16 cellular contexts compared by ENCODE assay signal in the genomic region with DNA sequence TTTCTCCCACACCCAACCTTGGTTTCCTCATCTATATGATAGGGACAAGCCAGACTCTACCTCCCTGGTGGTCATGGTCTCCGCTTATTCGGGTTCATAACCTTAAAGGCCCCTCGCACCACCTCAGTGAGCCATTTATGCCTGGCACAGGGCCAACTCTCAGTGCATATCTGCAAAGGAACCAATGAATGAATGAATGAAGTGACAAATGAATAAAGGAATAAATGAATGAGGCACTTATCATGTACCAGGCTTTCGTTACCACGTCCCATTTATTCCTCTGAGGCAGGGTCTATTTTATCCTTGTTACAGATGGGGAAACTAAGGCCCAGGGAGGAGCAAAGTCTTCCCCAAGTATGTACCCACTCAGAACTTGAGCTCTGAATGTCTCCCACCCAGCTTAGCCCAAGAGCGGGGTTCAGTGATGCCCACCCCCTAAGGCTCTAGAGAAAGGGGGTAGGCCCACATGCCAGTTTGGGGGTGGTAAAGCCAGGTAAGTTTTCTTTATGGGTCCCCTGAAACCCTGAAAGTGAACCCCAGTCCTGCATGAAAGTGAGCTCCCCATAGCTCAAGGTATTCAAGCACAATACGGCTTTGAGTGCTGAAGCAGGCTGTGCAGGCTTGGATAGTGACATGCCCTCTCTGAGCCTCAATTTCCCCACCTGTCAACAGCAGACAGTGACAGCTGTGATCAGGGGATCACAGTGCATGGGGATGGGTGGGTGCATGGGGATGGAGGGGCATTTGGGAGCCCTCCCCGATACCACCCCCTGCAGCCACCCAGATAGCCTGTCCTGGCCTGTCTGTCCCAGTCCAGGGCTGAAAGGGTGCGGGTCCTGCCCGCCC. TPM values are rescaled to one million over a fixed set of nuclear protein-coding genes. Genes with fewer than 3 reads are reported as not detected.
DNase-seq lines count a peak whose midpoint lies in the region; ATAC-seq and TF ChIP-seq lines count a peak whose summit lies in the region.
"Had no signal": no experiment of that assay in that cellular context is flagged by ENCODE, and none has a peak within 500 bp of the region (broad histone marks: within the 10 kb centered on the region; RNA-seq: fewer than 3 reads in every experiment).

No MANE protein-coding gene starts in this region.

- peaks cover 57% of the 10 kb centered on the region for H3K27me3 ChIP-seq in neural progenitor cell

- no peak overlapping the region for H2AFZ ChIP-seq in neural progenitor cell (replicated peaks)

- no peak for TF ChIP-seq CTCF in neural progenitor cell (IDR thresholded peaks at IDR 0.05)

- no peak overlapping the region for H3K4me2 ChIP-seq in neural progenitor cell

- no peaks in the 10 kb centered on the region for H3K9me3 Mint-ChIP-seq in activated CD8-positive, alpha-beta memory T cell treated with anti-CD3 and anti-CD28 coated beads, Interleukin-2, amount 10 ng/mL, durations not matched to agents 7 days and 5 days (ENCODE audit: low read depth)
- H3K9me3 Mint-ChIP-seq in activated naive CD8-positive, alpha-beta T cell (ENCODE audit: low read depth) = no peaks in the 10 kb centered on the region
- H3K9me3 Mint-ChIP-seq in neural progenitor cell = no peaks in the 10 kb centered on the region
- H3K9me3 Mint-ChIP-seq: activated B cell treated with CpG ODN at 0.5 μM for 24 hours had no signal

- H4K20me1 ChIP-seq in neural progenitor cell (ENCODE audit: low read depth) = no peaks in the 10 kb centered on the region

- peaks cover 22% of the 10 kb centered on the region for H3K4me1 Mint-ChIP-seq in activated CD8-positive, alpha-beta memory T cell treated with anti-CD3 and anti-CD28 coated beads, Interleukin-2, amount 10 ng/mL, durations not matched to agents 7 days and 5 days
- peaks cover 4% of the 10 kb centered on the region for H3K4me1 Mint-ChIP-seq in activated naive CD8-positive, alpha-beta T cell (ENCODE audit: low read depth)
- H3K4me1 Mint-ChIP-seq in neural progenitor cell = peaks cover 2% of the 10 kb centered on the region

- H3K27me3 Mint-ChIP-seq in activated CD8-positive, alpha-beta memory T cell treated with anti-CD3 and anti-CD28 coated beads, Interleukin-2, amount 10 ng/mL, durations not matched to agents 7 days and 5 days = peaks cover 2% of the 10 kb centered on the region
- H3K27me3 Mint-ChIP-seq in activated naive CD8-positive, alpha-beta T cell = no peaks in the 10 kb centered on the region
- peaks cover 19% of the 10 kb centered on the region for H3K27me3 Mint-ChIP-seq in neural progenitor cell (ENCODE audit: insufficient read depth, low read depth)

- no peaks in the 10 kb centered on the region for H3K36me3 ChIP-seq in ES-I3 (ENCODE audit: insufficient read depth, low read length)
- no peaks in the 10 kb centered on the region for H3K36me3 ChIP-seq in neural progenitor cell
- H3K36me3 ChIP-seq: uterus had no signal

- H3K79me2 ChIP-seq in neural progenitor cell (ENCODE audit: low read depth) = no peaks in the 10 kb centered on the region

- no peak for DNase-seq in activated CD8-positive, alpha-beta memory T cell treated with anti-CD3 and anti-CD28 coated beads, Interleukin-2, amount 10 ng/mL, durations not matched to agents 7 days and 5 days
- DNase-seq in activated CD8-positive, alpha-beta memory T cell treated with anti-CD3 and anti-CD28 coated beads, Interleukin-2, amount 50 U/mL, for 4 hours = no peak
- DNase-seq in neural progenitor cell (ENCODE audit: low spot score) (no peak), foreskin melanocyte (no peak), CD1c-positive myeloid dendritic cell (ENCODE audit: extremely low spot score) (no peak)
- DNase-seq: activated B cell treated with CpG ODN at 0.5 μM for 24 hours, psoas muscle, uterus had no signal

- no peak for ATAC-seq in activated CD8-positive, alpha-beta memory T cell treated with anti-CD3 and anti-CD28 coated beads, Interleukin-2, amount 10 ng/mL, durations not matched to agents 7 days and 5 days
- no peak for ATAC-seq in GM21423 (IDR thresholded peaks at IDR 0.05; ENCODE audit: unreplicated experiment)
- ATAC-seq: gastroesophageal sphincter had no signal

- no peak overlapping the region for H3K27ac ChIP-seq in neural progenitor cell
- H3K27ac ChIP-seq: epithelial cell of prostate, gastroesophageal sphincter, psoas muscle, uterus had no signal

- no peaks in the 10 kb centered on the region for H3K36me3 Mint-ChIP-seq in activated CD8-positive, alpha-beta memory T cell treated with anti-CD3 and anti-CD28 coated beads, Interleukin-2, amount 10 ng/mL, durations not matched to agents 7 days and 5 days
- H3K36me3 Mint-ChIP-seq in activated naive CD8-positive, alpha-beta T cell = no peaks in the 10 kb centered on the region
- no peaks in the 10 kb centered on the region for H3K36me3 Mint-ChIP-seq in neural progenitor cell

- H3K9ac ChIP-seq in ES-I3 (ENCODE audit: low read depth, low read length) (peak overlapping the region; percentile 37; the same call in 1 of the 2 replicates), neural progenitor cell (no peak overlapping the region)

- peaks cover 10% of the 10 kb centered on the region for H3F3A ChIP-seq in neural progenitor cell (ENCODE audit: low read depth)

- CTCF ChIA-PET in activated CD8-positive, alpha-beta memory T cell treated with anti-CD3 and anti-CD28 coated beads, Interleukin-2, amount 10 ng/mL, durations not matched to agents 7 days and 5 days (lab: Charles Lee) = interaction anchor here (0.5 to 5.0 kb wide), 9 partner anchors 8 to 126 kb away, joined by 3 to 55 read pairs (median 3); partner anchors contain the start of genes CCDC124 and RPL18A

- H3K4me3 ChIP-seq in neural progenitor cell = no peak overlapping the region
- H3K4me3 ChIP-seq: psoas muscle, uterus had no signal

- peak overlapping the region; percentile 77 for H3K4me3 Mint-ChIP-seq in activated CD8-positive, alpha-beta memory T cell treated with anti-CD3 and anti-CD28 coated beads, Interleukin-2, amount 10 ng/mL, durations not matched to agents 7 days and 5 days
- H3K4me3 Mint-ChIP-seq in activated naive CD8-positive, alpha-beta T cell = peak overlapping the region; percentile 86
- peak overlapping the region; percentile 41 for H3K4me3 Mint-ChIP-seq in neural progenitor cell

- H3K4me1 ChIP-seq in ES-I3 (ENCODE audit: insufficient read depth, low read length) (no peaks in the 10 kb centered on the region), neural progenitor cell (no peaks in the 10 kb centered on the region)
- H3K4me1 ChIP-seq: Caco-2, psoas muscle, uterus had no signal

- no peaks in the 10 kb centered on the region for H3K9me3 ChIP-seq in ES-I3 (ENCODE audit: control insufficient read depth, insufficient read depth, low read length)
- H3K9me3 ChIP-seq in neural progenitor cell (ENCODE audit: low read depth) = no peaks in the 10 kb centered on the region
- H3K9me3 ChIP-seq: Caco-2, gastroesophageal sphincter, psoas muscle, uterus had no signal

- peak overlapping the region; percentile 64 for H3K27ac Mint-ChIP-seq in activated CD8-positive, alpha-beta memory T cell treated with anti-CD3 and anti-CD28 coated beads, Interleukin-2, amount 10 ng/mL, durations not matched to agents 7 days and 5 days
- peak overlapping the region; percentile 41 for H3K27ac Mint-ChIP-seq in activated naive CD8-positive, alpha-beta T cell
- no peak overlapping the region for H3K27ac Mint-ChIP-seq in neural progenitor cell
- H3K27ac Mint-ChIP-seq: activated B cell treated with CpG ODN at 0.5 μM for 24 hours had no signal

RNA-seq across cellular contexts. Expression of gene SLC5A5, which starts 0.5 kb away (rescaled TPM):
- total RNA-seq in activated CD8-positive, alpha-beta memory T cell treated with anti-CD3 and anti-CD28 coated beads, Interleukin-2, amount 10 ng/mL, durations not matched to agents 7 days and 5 days = under 1 TPM; 0.59 to 0.73 TPM
- 0.37 and 0.51 TPM in 2 replicates for total RNA-seq in neural progenitor cell (ENCODE audit: low replicate concordance)
- total RNA-seq: astrocyte, lower leg skin, psoas muscle, uterus had no signal

RNA-seq across cellular contexts. Expression of gene RPL18A, which starts 11.5 kb away (rescaled TPM):
- total RNA-seq in activated CD8-positive, alpha-beta memory T cell treated with anti-CD3 and anti-CD28 coated beads, Interleukin-2, amount 10 ng/mL, durations not matched to agents 7 days and 5 days = 1,000 to 10,000 TPM; 1,945 to 2,182 TPM
- total RNA-seq in neural progenitor cell (ENCODE audit: low replicate concordance) = 975 and 1,520 TPM in 2 replicates

RNA-seq across cellular contexts. Expression of gene JAK3, which starts 23.5 kb away (rescaled TPM):
- total RNA-seq in activated CD8-positive, alpha-beta memory T cell treated with anti-CD3 and anti-CD28 coated beads, Interleukin-2, amount 10 ng/mL, durations not matched to agents 7 days and 5 days = 100 to 1,000 TPM; 137 to 146 TPM
- total RNA-seq in neural progenitor cell (ENCODE audit: low replicate concordance) = 3.4 and 3.9 TPM in 2 replicates
- total RNA-seq: Caco-2 had no signal

RNA-seq across cellular contexts. Expression of gene INSL3, which starts 49.9 kb away (rescaled TPM):
- 1 to 10 TPM; 1.7 to 2.2 TPM for total RNA-seq in activated CD8-positive, alpha-beta memory T cell treated with anti-CD3 and anti-CD28 coated beads, Interleukin-2, amount 10 ng/mL, durations not matched to agents 7 days and 5 days
- total RNA-seq in neural progenitor cell (ENCODE audit: low replicate concordance) = 0.37 TPM in 1 of 2 replicates, not detected in the other
- total RNA-seq: astrocyte, Caco-2, gastroesophageal sphincter, lower leg skin, psoas muscle, uterus had no signal

Comparison
In these comparisons a context has a peak if more than half of its experiments do, and no peak if none do; other contexts are left out.
1. RNA of gene JAK3, which starts 23.5 kb away (total RNA-seq): 137 to 146 TPM in activated CD8-positive, alpha-beta memory T cell treated with anti-CD3 and anti-CD28 coated beads, Interleukin-2, amount 10 ng/mL, durations not matched to agents 7 days and 5 days; 3.4 to 3.9 TPM in neural progenitor cell; every median in the first group is over 10 times any median in the second.
2. Peak in every context shown above with its lines, with median percentiles within 50 percentile points of each other: H3K4me3 Mint-ChIP-seq.